In genomic region chr7:150947761-150948680, GRCh38 we compare ENCODE assay signal across 14 cellular contexts. TPM values are rescaled to one million over a fixed set of nuclear protein-coding genes. Genes with fewer than 3 reads are reported as not detected.
DNase-seq lines count a peak whose midpoint lies in the region; ATAC-seq and TF ChIP-seq lines count a peak whose summit lies in the region.
"Had no signal": no experiment of that assay in that cellular context is flagged by ENCODE, and none has a peak within 500 bp of the region (broad histone marks: within the 10 kb centered on the region; RNA-seq: fewer than 3 reads in every experiment).

No MANE protein-coding gene starts in this region.

- H3K79me1 ChIP-seq in mesendoderm (ENCODE audit: low read length), result no peaks in the 10 kb centered on the region

- in situ Hi-C loops in GM13977 (cut with MboI; ENCODE audit: low pct_unique_long_range_greater_than_20kb, low sequenced_read_pairs, unreplicated experiment), result no loop called here

- peak overlapping the region; percentile 21 for H3K4me2 ChIP-seq in mesendoderm (ENCODE audit: low read length)

- H3K36me3 ChIP-seq in mesendoderm (ENCODE audit: control insufficient read depth, insufficient read depth, low read length), result no peaks in the 10 kb centered on the region
- no peaks in the 10 kb centered on the region for H3K36me3 ChIP-seq in tibial artery
- H3K36me3 ChIP-seq: brain microvascular endothelial cell had no signal

- TF ChIP-seq CTCF in tibial artery (IDR thresholded peaks at IDR 0.05), result no peak
- TF ChIP-seq CTCF in GM13977 (IDR thresholded peaks at IDR 0.05; ENCODE audit: extremely low read depth, insufficient read depth, missing control alignments), result no peak

- ATAC-seq in activated naive CD8-positive, alpha-beta T cell treated with anti-CD3 and anti-CD28 coated beads, Interleukin-2, amount 10 ng/mL, durations not matched to agents 7 days and 5 days (ENCODE audit: low read depth), result no peak
- ATAC-seq: stimulated activated effector memory CD8-positive, alpha-beta T cell treated with anti-CD3 and anti-CD28 coated beads, Interleukin-12 subunit alpha, Interleukin-12 subunit beta, amount 100 ng/mL, for 72 hours had no signal

- peak overlapping the region; percentile 69 for H3K56ac ChIP-seq in mesendoderm (ENCODE audit: low read length)

- H2AK5ac ChIP-seq in mesendoderm (ENCODE audit: low read length), result no peak overlapping the region

- intact Hi-C loops in tibial artery (cut with DNase I; ENCODE audit: low total_unique reads), result no loop called here

- no peak overlapping the region for H4K8ac ChIP-seq in mesendoderm (ENCODE audit: low read depth, low read length)

- no peaks in the 10 kb centered on the region for H3K79me2 ChIP-seq in mesendoderm (ENCODE audit: control insufficient read depth, insufficient read depth, low read length)

- no peak overlapping the region for H2BK120ac ChIP-seq in mesendoderm (ENCODE audit: low read depth, low read length)

- no peak overlapping the region for H3K4ac ChIP-seq in mesendoderm (ENCODE audit: low read depth, low read length)

- POLR2A ChIA-PET in activated naive CD8-positive, alpha-beta T cell treated with anti-CD3 and anti-CD28 coated beads, Interleukin-2, amount 10 ng/mL, durations not matched to agents 7 days and 5 days (lab: Charles Lee), result no interaction called here

- no peaks in the 10 kb centered on the region for H3K36me3 Mint-ChIP-seq in activated naive CD8-positive, alpha-beta T cell treated with anti-CD3 and anti-CD28 coated beads, Interleukin-2, amount 10 ng/mL, durations not matched to agents 7 days and 5 days
- H3K36me3 Mint-ChIP-seq in activated naive CD8-positive, alpha-beta T cell treated with anti-CD3 and anti-CD28 coated beads for 36 hours, result no peaks in the 10 kb centered on the region
- H3K36me3 Mint-ChIP-seq: stimulated activated effector memory CD8-positive, alpha-beta T cell treated with anti-CD3 and anti-CD28 coated beads, Interleukin-12 subunit alpha, Interleukin-12 subunit beta, amount 100 ng/mL, for 72 hours had no signal

- no peak overlapping the region for H2BK5ac ChIP-seq in mesendoderm (ENCODE audit: low read length)

- DNase-seq in activated naive CD8-positive, alpha-beta T cell treated with anti-CD3 and anti-CD28 coated beads, Interleukin-2, amount 10 ng/mL, durations not matched to agents 7 days and 5 days, result peak; percentile 15
- no peak for DNase-seq in activated naive CD8-positive, alpha-beta T cell treated with anti-CD3 and anti-CD28 coated beads for 36 hours
- DNase-seq in ecto neural progenitor cell (ENCODE audit: low spot score), result peak; percentile 49
- peak; percentile 32 for DNase-seq in mesendoderm
- DNase-seq in tibial artery, result peak; percentile 8 to 55
- no peak for DNase-seq in OCI-M1 (lab: John Stamatoyannopoulos, UW)
- no peak for DNase-seq in GM13977 (ENCODE audit: low spot score)
- no peak for DNase-seq in activated CD4-positive, alpha-beta T cell treated with anti-CD3 and anti-CD28 coated beads, Interleukin-2, amount 50 U/mL, for 48 hours
- DNase-seq: activated CD8-positive, alpha-beta memory T cell treated with anti-CD3 and anti-CD28 coated beads for 24 hours; activated gamma-delta T cell; brain microvascular endothelial cell; NCI-H748 treated with DMSO at 0.1 percent for 48 hours had no signal

- H3K27ac ChIP-seq in mesendoderm (ENCODE audit: low read depth, low read length) (no peak overlapping the region), tibial artery (no peak overlapping the region)
- H3K27ac ChIP-seq: brain microvascular endothelial cell, skin epidermis had no signal

- H3K4me3 Mint-ChIP-seq in activated naive CD8-positive, alpha-beta T cell treated with anti-CD3 and anti-CD28 coated beads, Interleukin-2, amount 10 ng/mL, durations not matched to agents 7 days and 5 days, result no peak overlapping the region
- H3K4me3 Mint-ChIP-seq in activated naive CD8-positive, alpha-beta T cell treated with anti-CD3 and anti-CD28 coated beads for 36 hours, result no peak overlapping the region
- H3K4me3 Mint-ChIP-seq: stimulated activated effector memory CD8-positive, alpha-beta T cell treated with anti-CD3 and anti-CD28 coated beads, Interleukin-12 subunit alpha, Interleukin-12 subunit beta, amount 100 ng/mL, for 72 hours had no signal

- H3K18ac ChIP-seq in mesendoderm (ENCODE audit: low read length), result peak overlapping the region; percentile 10

- no CpG with 5 or more reads among the region's 34 CpGs for WGBS in mesendoderm (ENCODE audit: extremely low coverage, insufficient coverage, low lambda C conversion rate)

- no peaks in the 10 kb centered on the region for H3K9me3 ChIP-seq in tibial artery

- H3K27ac Mint-ChIP-seq in activated naive CD8-positive, alpha-beta T cell treated with anti-CD3 and anti-CD28 coated beads, Interleukin-2, amount 10 ng/mL, durations not matched to agents 7 days and 5 days, result no peak overlapping the region
- no peak overlapping the region for H3K27ac Mint-ChIP-seq in activated naive CD8-positive, alpha-beta T cell treated with anti-CD3 and anti-CD28 coated beads for 36 hours
- H3K27ac Mint-ChIP-seq: stimulated activated effector memory CD8-positive, alpha-beta T cell treated with anti-CD3 and anti-CD28 coated beads, Interleukin-12 subunit alpha, Interleukin-12 subunit beta, amount 100 ng/mL, for 72 hours had no signal

- peak overlapping the region; percentile 44 for H3K9ac ChIP-seq in mesendoderm (ENCODE audit: low read length)

- peaks cover 1% of the 10 kb centered on the region for H3K4me1 Mint-ChIP-seq in activated naive CD8-positive, alpha-beta T cell treated with anti-CD3 and anti-CD28 coated beads, Interleukin-2, amount 10 ng/mL, durations not matched to agents 7 days and 5 days
- H3K4me1 Mint-ChIP-seq in activated naive CD8-positive, alpha-beta T cell treated with anti-CD3 and anti-CD28 coated beads for 36 hours, result peaks cover 5% of the 10 kb centered on the region
- H3K4me1 Mint-ChIP-seq: stimulated activated effector memory CD8-positive, alpha-beta T cell treated with anti-CD3 and anti-CD28 coated beads, Interleukin-12 subunit alpha, Interleukin-12 subunit beta, amount 100 ng/mL, for 72 hours had no signal

- peaks cover 18% of the 10 kb centered on the region for H3K27me3 Mint-ChIP-seq in activated naive CD8-positive, alpha-beta T cell treated with anti-CD3 and anti-CD28 coated beads, Interleukin-2, amount 10 ng/mL, durations not matched to agents 7 days and 5 days
- peaks cover 19% of the 10 kb centered on the region for H3K27me3 Mint-ChIP-seq in activated naive CD8-positive, alpha-beta T cell treated with anti-CD3 and anti-CD28 coated beads for 36 hours

- H3K4me3 ChIP-seq in mesendoderm (ENCODE audit: low read length), result no peak overlapping the region
- H3K4me3 ChIP-seq in tibial artery, result no peak overlapping the region
- H3K4me3 ChIP-seq: skin epidermis had no signal

- H2BK15ac ChIP-seq in mesendoderm (replicated peaks; ENCODE audit: low read depth), result no peak overlapping the region

- H3K23ac ChIP-seq in mesendoderm (ENCODE audit: low read length), result no peak overlapping the region

- peaks cover 13% of the 10 kb centered on the region for H3K4me1 ChIP-seq in mesendoderm (ENCODE audit: control insufficient read depth, low read depth, low read length)
- H3K4me1 ChIP-seq in tibial artery, result peaks cover 0 to 10% (median 2%) of the 10 kb centered on the region in 4 donors

- H3K27me3 ChIP-seq in mesendoderm (ENCODE audit: insufficient read depth, low read length, poor library complexity) (no peaks in the 10 kb centered on the region), tibial artery (peaks cover 0 to 52% of the 10 kb centered on the region in 2 donors)
- H3K27me3 ChIP-seq: brain microvascular endothelial cell had no signal

- H3K9me3 Mint-ChIP-seq in activated naive CD8-positive, alpha-beta T cell treated with anti-CD3 and anti-CD28 coated beads, Interleukin-2, amount 10 ng/mL, durations not matched to agents 7 days and 5 days, result no peaks in the 10 kb centered on the region
- no peaks in the 10 kb centered on the region for H3K9me3 Mint-ChIP-seq in activated naive CD8-positive, alpha-beta T cell treated with anti-CD3 and anti-CD28 coated beads for 36 hours
- H3K9me3 Mint-ChIP-seq: stimulated activated effector memory CD8-positive, alpha-beta T cell treated with anti-CD3 and anti-CD28 coated beads, Interleukin-12 subunit alpha, Interleukin-12 subunit beta, amount 100 ng/mL, for 72 hours had no signal

- H4K5ac ChIP-seq in mesendoderm (ENCODE audit: low read length), result no peak overlapping the region

RNA-seq across cellular contexts. Expression of gene KCNH2, which starts 30.1 kb away (rescaled TPM):
- under 1 TPM; 0.50 to 0.54 TPM for total RNA-seq in activated naive CD8-positive, alpha-beta T cell treated with anti-CD3 and anti-CD28 coated beads, Interleukin-2, amount 10 ng/mL, durations not matched to agents 7 days and 5 days
- total RNA-seq in activated naive CD8-positive, alpha-beta T cell treated with anti-CD3 and anti-CD28 coated beads for 36 hours, result under 1 TPM; 0.22 to 0.45 TPM
- 0.93 TPM for polyA plus RNA-seq in mesendoderm (2013, experiment 1 of 2)
- polyA plus RNA-seq in mesendoderm (2013, experiment 2 of 2), result 0.73 TPM

RNA-seq across cellular contexts. Expression of gene NOS3, which starts 42.8 kb away (rescaled TPM):
- 10 to 100 TPM; 12.5 to 15.8 TPM for total RNA-seq in activated naive CD8-positive, alpha-beta T cell treated with anti-CD3 and anti-CD28 coated beads, Interleukin-2, amount 10 ng/mL, durations not matched to agents 7 days and 5 days
- 1 to 10 TPM; 5.8 to 6.1 TPM for total RNA-seq in activated naive CD8-positive, alpha-beta T cell treated with anti-CD3 and anti-CD28 coated beads for 36 hours
- polyA plus RNA-seq in mesendoderm (2013, experiment 1 of 2), result 2.6 TPM
- 2.6 TPM for polyA plus RNA-seq in mesendoderm (2013, experiment 2 of 2)

Comparison
In these comparisons a context has a peak if more than half of its experiments do, and no peak if none do; other contexts are left out.
1. DNase-seq: peak in activated naive CD8-positive, alpha-beta T cell treated with anti-CD3 and anti-CD28 coated beads, Interleukin-2, amount 10 ng/mL, durations not matched to agents 7 days and 5 days (single experiment), ecto neural progenitor cell (single experiment), mesendoderm (single experiment) and tibial artery (2 of 2); none in activated naive CD8-positive, alpha-beta T cell treated with anti-CD3 and anti-CD28 coated beads for 36 hours (single experiment), OCI-M1 (single experiment), GM13977 (single experiment) and activated CD4-positive, alpha-beta T cell treated with anti-CD3 and anti-CD28 coated beads, Interleukin-2, amount 50 U/mL, for 48 hours (0 of 2).